ENCODE assay signal across 8 cellular contexts in genomic region chr4:74039065-74039763, GRCh38. TPM values are rescaled to one million over a fixed set of nuclear protein-coding genes. Genes with fewer than 3 reads are reported as not detected.
DNase-seq lines count a peak whose midpoint lies in the region; ATAC-seq and TF ChIP-seq lines count a peak whose summit lies in the region.

No MANE protein-coding gene starts in this region.

- peaks cover 22% of the 10 kb centered on the region; the same call in 1 of the 2 replicates for H3K27me3 ChIP-seq in HUES64 (ENCODE audit: insufficient read depth, low read length)
- H3K27me3 ChIP-seq in brain microvascular endothelial cell (replicated peaks): no peaks in the 10 kb centered on the region
- H3K27me3 ChIP-seq in liver (ENCODE audit: control insufficient read depth in 4 of 4, insufficient read depth in 4 of 4, low read length in 3 of 4): no peaks in the 10 kb centered on the region
- no peaks in the 10 kb centered on the region for H3K27me3 ChIP-seq in tibial artery

- H3K4me3 ChIP-seq in HUES64 (ENCODE audit: low read length): peak overlapping the region; percentile 83
- H3K4me3 ChIP-seq in brain microvascular endothelial cell (ENCODE audit: low read depth, low read length): peak overlapping the region; percentile 78
- peak overlapping the region; percentile 88 to 98 (median 90) for H3K4me3 ChIP-seq in liver (ENCODE audit: low read depth in 1 of 3, low read length in 3 of 3)
- peak overlapping the region; percentile 60 to 71 for H3K4me3 ChIP-seq in tibial artery

- intact Hi-C loops in CD14-positive monocyte (cut with micrococcal nuclease) (loop anchor here in 1 of 2 donors (10.0 kb wide), 1 partner anchor 374 kb away; no protein-coding TSS in a partner anchor), tibial artery (cut with DNase I; ENCODE audit: low total_unique reads) (no loop called here)

- TF ChIP-seq CTCF in CD14-positive monocyte (IDR thresholded peaks at IDR 0.05) (no peak), brain microvascular endothelial cell (IDR thresholded peaks at IDR 0.05; ENCODE audit: low read depth, low read length, missing control alignments) (no peak), liver (IDR thresholded peaks at IDR 0.05; ENCODE audit: low read depth, low read length, missing input control) (no peak), tibial artery (IDR thresholded peaks at IDR 0.05) (no peak)

- H3K36me3 Mint-ChIP-seq in CD14-positive monocyte: peaks cover 0 to 6% of the 10 kb centered on the region in 2 donors

- peak overlapping the region in 6 of 7 donors; percentile 34 to 92 (median 84) for H3K27ac Mint-ChIP-seq in CD14-positive monocyte

- H3K36me3 ChIP-seq in HUES64 (ENCODE audit: insufficient read depth, low read length) (no peaks in the 10 kb centered on the region), brain microvascular endothelial cell (replicated peaks) (no peaks in the 10 kb centered on the region), liver (ENCODE audit: control insufficient read depth in 4 of 4, insufficient read depth in 3 of 4, low read depth in 1 of 4, low read length in 3 of 4) (no peaks in the 10 kb centered on the region), tibial artery (no peaks in the 10 kb centered on the region)

- peak overlapping the region; percentile 62 for H3K9ac ChIP-seq in HUES64 (ENCODE audit: low read depth, low read length)
- peak overlapping the region; percentile 79 to 95 for H3K9ac ChIP-seq in liver (ENCODE audit: low read depth in 1 of 2, low read length in 2 of 2)

- TF ChIP-seq RAD21 in liver (IDR thresholded peaks at IDR 0.05): no peak

- no peak overlapping the region for H3K27ac ChIP-seq in HUES64 (ENCODE audit: low read depth, low read length)
- peak overlapping the region; percentile 78 for H3K27ac ChIP-seq in brain microvascular endothelial cell
- H3K27ac ChIP-seq in liver (ENCODE audit: low read depth in 1 of 2, low read length in 2 of 2): peak overlapping the region; percentile 51 to 58
- H3K27ac ChIP-seq in tibial artery: peak overlapping the region; percentile 58 to 59

- H3K4me3 Mint-ChIP-seq in CD14-positive monocyte: peak overlapping the region; percentile 80 to 89

- H3K9me3 ChIP-seq in HUES64 (ENCODE audit: insufficient read depth, low read depth, low read length) (no peaks in the 10 kb centered on the region), liver (ENCODE audit: control insufficient read depth in 4 of 4, low read length in 3 of 4) (no peaks in the 10 kb centered on the region), tibial artery (no peaks in the 10 kb centered on the region)

- 26% methylated on average over 12 of the region's 12 CpGs for WGBS in HUES64
- 7% methylated on average over 12 of the region's 12 CpGs for WGBS in liver

- peaks cover 0 to 2% (median 0%) of the 10 kb centered on the region in 7 donors for H3K9me3 Mint-ChIP-seq in CD14-positive monocyte

- DNase-seq in CD14-positive monocyte (ENCODE audit: low spot score): no peak
- DNase-seq in brain microvascular endothelial cell: peak; percentile 20
- no peak for DNase-seq in tibial artery
- no peak for DNase-seq in activated CD4-positive, CD25-positive, alpha-beta regulatory T cell treated with anti-CD3 and anti-CD28 coated beads, Interleukin-2, amount 50 U/mL, for 72 hours
- no peak for DNase-seq in kidney glomerular epithelial cell (lab: John Stamatoyannopoulos, UW)

- peaks cover 31% of the 10 kb centered on the region for H3K4me1 Mint-ChIP-seq in CD14-positive monocyte

- H3K4me1 ChIP-seq in HUES64 (ENCODE audit: insufficient read depth, low read length) (peaks cover 18% of the 10 kb centered on the region), liver (ENCODE audit: control insufficient read depth in 4 of 4, insufficient read depth in 4 of 4, low read length in 3 of 4) (peaks cover 0 to 14% (median 3%) of the 10 kb centered on the region in 4 donors), tibial artery (peaks cover 0 to 12% (median 9%) of the 10 kb centered on the region in 4 donors)

- peak; percentile 35 for ATAC-seq in GM19324 (IDR thresholded peaks at IDR 0.05; ENCODE audit: low FRiP score, unreplicated experiment)

- in situ Hi-C loops in brain microvascular endothelial cell (cut with HindIII; ENCODE audit: low pct_ligation_motif_present, low sequenced_read_pairs): no loop called here

- peaks cover 11 to 31% (median 27%) of the 10 kb centered on the region in 3 donors for H3K27me3 Mint-ChIP-seq in CD14-positive monocyte (ENCODE audit: low read depth in 3 of 3)

TF ChIP-seq in liver, 16 proteins besides CTCF, POLR2A, EP300 and RAD21 (continues in another document):
- TF ChIP-seq GABPA (IDR thresholded peaks at IDR 0.05 in 1 of 2, conservative IDR thresholded peaks at IDR 0.05 in 1 of 2) (no peak), YY1 (IDR thresholded peaks at IDR 0.05) (no peak), HNF4G (IDR thresholded peaks at IDR 0.05) (no peak), SP1 (IDR thresholded peaks at IDR 0.05) (no peak), FOXA1 (IDR thresholded peaks at IDR 0.05) (no peak), JUND (IDR thresholded peaks at IDR 0.05) (no peak), TAF1 (conservative IDR thresholded peaks at IDR 0.05) (no peak), EGR1 (IDR thresholded peaks at IDR 0.05; ENCODE audit: low read depth in 2 of 2) (no peak), NR2F2 (IDR thresholded peaks at IDR 0.05) (no peak), HNF4A (conservative IDR thresholded peaks at IDR 0.05) (no peak)
- TF ChIP-seq, protein P1, sequence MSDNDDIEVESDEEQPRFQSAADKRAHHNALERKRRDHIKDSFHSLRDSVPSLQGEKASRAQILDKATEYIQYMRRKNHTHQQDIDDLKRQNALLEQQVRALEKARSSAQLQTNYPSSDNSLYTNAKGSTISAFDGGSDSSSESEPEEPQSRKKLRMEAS (IDR thresholded peaks at IDR 0.05): no peak
- TF ChIP-seq, protein P2, sequence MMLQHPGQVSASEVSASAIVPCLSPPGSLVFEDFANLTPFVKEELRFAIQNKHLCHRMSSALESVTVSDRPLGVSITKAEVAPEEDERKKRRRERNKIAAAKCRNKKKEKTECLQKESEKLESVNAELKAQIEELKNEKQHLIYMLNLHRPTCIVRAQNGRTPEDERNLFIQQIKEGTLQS (IDR thresholded peaks at IDR 0.05): no peak
- TF ChIP-seq, protein P3, sequence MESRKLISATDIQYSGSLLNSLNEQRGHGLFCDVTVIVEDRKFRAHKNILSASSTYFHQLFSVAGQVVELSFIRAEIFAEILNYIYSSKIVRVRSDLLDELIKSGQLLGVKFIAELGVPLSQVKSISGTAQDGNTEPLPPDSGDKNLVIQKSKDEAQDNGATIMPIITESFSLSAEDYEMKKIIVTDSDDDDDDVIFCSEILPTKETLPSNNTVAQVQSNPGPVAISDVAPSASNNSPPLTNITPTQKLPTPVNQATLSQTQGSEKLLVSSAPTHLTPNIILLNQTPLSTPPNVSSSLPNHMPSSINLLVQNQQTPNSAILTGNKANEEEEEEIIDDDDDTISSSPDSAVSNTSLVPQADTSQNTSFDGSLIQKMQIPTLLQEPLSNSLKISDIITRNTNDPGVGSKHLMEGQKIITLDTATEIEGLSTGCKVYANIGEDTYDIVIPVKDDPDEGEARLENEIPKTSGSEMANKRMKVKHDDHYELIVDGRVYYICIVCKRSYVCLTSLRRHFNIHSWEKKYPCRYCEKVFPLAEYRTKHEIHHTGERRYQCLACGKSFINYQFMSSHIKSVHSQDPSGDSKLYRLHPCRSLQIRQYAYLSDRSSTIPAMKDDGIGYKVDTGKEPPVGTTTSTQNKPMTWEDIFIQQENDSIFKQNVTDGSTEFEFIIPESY (IDR thresholded peaks at IDR 0.05): no peak

RNA-seq across cellular contexts. Expression of gene CXCL3, which starts 0.7 kb away (rescaled TPM):
- polyA plus RNA-seq in CD14-positive monocyte (1 to 10 TPM; 2.5 to 4.4 TPM), liver (under 1 TPM; 0.07 to 0.96 TPM)
- 2.0 TPM for polyA plus RNA-seq in HUES64 (2013, experiment 1 of 2)
- polyA plus RNA-seq in HUES64 (2013, experiment 2 of 2): 4.3 TPM
- total RNA-seq in liver: under 1 TPM; 0.51 to 0.75 TPM

RNA-seq across cellular contexts. Expression of gene CXCL5, which starts 40.7 kb away (rescaled TPM):
- under 1 TPM in 1 of 2 donors, not detected in 1; 0.15 TPM for polyA plus RNA-seq in CD14-positive monocyte
- polyA plus RNA-seq in HUES64 (2013, experiment 1 of 2): 5.4 TPM
- polyA plus RNA-seq in HUES64 (2013, experiment 2 of 2): 5.2 TPM
- total RNA-seq in liver: under 1 TPM; 0.14 to 0.33 TPM
- under 1 TPM in 1 of 2 donors, not detected in 1; 0.03 TPM for polyA plus RNA-seq in liver

RNA-seq across cellular contexts. Expression of gene PPBP, which starts 51.2 kb away (rescaled TPM):
- polyA plus RNA-seq in CD14-positive monocyte: 10 to 100 TPM; 16.3 to 63.1 TPM
- polyA plus RNA-seq in HUES64 (2013, experiment 1 of 2): 0.65 TPM
- polyA plus RNA-seq in HUES64 (2013, experiment 2 of 2): not detected
- total RNA-seq in liver: 10 to 100 TPM in 1 of 2 donors, under 1 TPM in 1; 0.67 to 55.0 TPM
- polyA plus RNA-seq in liver: 1 to 10 TPM in 1 of 2 donors, under 1 TPM in 1; 0.67 to 2.1 TPM

RNA-seq across cellular contexts. Expression of gene PF4, which starts 57.4 kb away (rescaled TPM):
- polyA plus RNA-seq in CD14-positive monocyte (10 to 100 TPM in 1 of 2 donors, 1 to 10 TPM in 1; 8.6 to 30.1 TPM), liver (1 to 10 TPM; 1.1 TPM)
- polyA plus RNA-seq in HUES64 (2013, experiment 1 of 2): 0.55 TPM
- polyA plus RNA-seq in HUES64 (2013, experiment 2 of 2): not detected
- total RNA-seq in liver: 10 to 100 TPM in 1 of 2 donors, not detected in 1; 38.5 TPM

RNA-seq across cellular contexts. Expression of gene CXCL2, which starts 59.8 kb away (rescaled TPM):
- polyA plus RNA-seq in CD14-positive monocyte (10 to 100 TPM; 13.9 to 18.5 TPM), liver (100 to 1,000 TPM in 1 of 2 donors, 10 to 100 TPM in 1; 45.3 to 680 TPM)
- 0.90 TPM for polyA plus RNA-seq in HUES64 (2013, experiment 1 of 2)
- 2.8 TPM for polyA plus RNA-seq in HUES64 (2013, experiment 2 of 2)
- total RNA-seq in liver: 100 to 1,000 TPM in 1 of 2 donors, 1 to 10 TPM in 1; 3.7 to 110 TPM

Comparison
In these comparisons a context has a peak if more than half of its experiments do, and no peak if none do; other contexts are left out.
1. RNA of gene PPBP, which starts 51.2 kb away (polyA plus RNA-seq): 16.3 to 63.1 TPM in CD14-positive monocyte; 0.67 to 2.1 TPM in liver; every median in the first group is over 4 times any median in the second.
2. Peak in every context shown above with its lines, with median percentiles within 50 percentile points of each other: H3K4me3 ChIP-seq.